Comparison of ENCODE assay signal across 8 cellular contexts in genomic region chr2:240436626-240437180, GRCh38. TPM values are rescaled to one million over a fixed set of nuclear protein-coding genes. Genes with fewer than 3 reads are reported as not detected.
DNase-seq lines count a peak whose midpoint lies in the region; ATAC-seq and TF ChIP-seq lines count a peak whose summit lies in the region.

No MANE protein-coding gene starts in this region.

- H3K27me3 ChIP-seq in mesenchymal stem cell (ENCODE audit: control insufficient read depth in 1 of 2, insufficient read depth in 1 of 2, low read length in 2 of 2) (peaks cover 0 to 4% of the 10 kb centered on the region in 2 experiments), vagina (no peaks in the 10 kb centered on the region)

- no peak overlapping the region for H3K4ac ChIP-seq in mesenchymal stem cell (ENCODE audit: low read depth in 1 of 2, low read length in 2 of 2)

- 13% methylated on average over 35 of the region's 37 CpGs for WGBS in mesenchymal stem cell

- H3K27ac ChIP-seq in coronary artery (peak overlapping the region; percentile 81 to 96), mesenchymal stem cell (ENCODE audit: low read length, poor library complexity, severe bottlenecking) (no peak overlapping the region), vagina (peak overlapping the region; percentile 90)

- H3K4me1 Mint-ChIP-seq in activated naive CD4-positive, alpha-beta T cell treated with anti-CD3 and anti-CD28 coated beads, Interleukin-2, amount 10 ng/mL, durations not matched to agents 7 days and 5 days, result peaks cover 11% of the 10 kb centered on the region

- CTCF ChIA-PET in activated naive CD4-positive, alpha-beta T cell treated with anti-CD3 and anti-CD28 coated beads, Interleukin-2, amount 10 ng/mL, durations not matched to agents 7 days and 5 days (lab: Charles Lee), result interaction anchor here (1.2 to 1.5 kb wide), 2 partner anchors 204 to 208 kb away, joined by 3 to 8 read pairs; no protein-coding TSS in a partner anchor

- peak overlapping the region; percentile 69 for H3K4me3 Mint-ChIP-seq in activated naive CD4-positive, alpha-beta T cell treated with anti-CD3 and anti-CD28 coated beads, Interleukin-2, amount 10 ng/mL, durations not matched to agents 7 days and 5 days

- H3K4me1 ChIP-seq in mesenchymal stem cell (ENCODE audit: control insufficient read depth, insufficient read depth, low read depth, low read length) (peaks cover 37% of the 10 kb centered on the region), vagina (peaks cover 77% of the 10 kb centered on the region)

- no peak overlapping the region for H2BK120ac ChIP-seq in mesenchymal stem cell (ENCODE audit: low read depth, low read length)

- TF ChIP-seq CTCF in coronary artery (IDR thresholded peaks at IDR 0.05) (no peak), vagina (IDR thresholded peaks at IDR 0.05) (no peak)

- peak overlapping the region; percentile 95 for H3K4me3 ChIP-seq in coronary artery
- peak overlapping the region; percentile 70 to 79 for H3K4me3 ChIP-seq in mesenchymal stem cell (ENCODE audit: insufficient read depth in 1 of 2, low read depth in 1 of 2, low read length in 2 of 2)
- H3K4me3 ChIP-seq in vagina, result peak overlapping the region; percentile 66 to 78

- H4K91ac ChIP-seq in mesenchymal stem cell (ENCODE audit: low read length), result no peak overlapping the region

- no peak overlapping the region for H4K8ac ChIP-seq in mesenchymal stem cell (ENCODE audit: low read length)

- intact Hi-C loops in vagina (cut with DNase I), result no loop called here

- no peak overlapping the region for H2BK15ac ChIP-seq in mesenchymal stem cell (ENCODE audit: low read depth, poor library complexity, severe bottlenecking)

- H3K9ac ChIP-seq in mesenchymal stem cell (ENCODE audit: low read length), result peak overlapping the region; percentile 81

- no peak overlapping the region for H2BK12ac ChIP-seq in mesenchymal stem cell (ENCODE audit: low read length in 2 of 2)

- ATAC-seq in GM18519 (IDR thresholded peaks at IDR 0.05; ENCODE audit: low FRiP score, unreplicated experiment), result no peak
- no peak for ATAC-seq in HG03025 (IDR thresholded peaks at IDR 0.05; ENCODE audit: low FRiP score, unreplicated experiment)

- H3K27ac Mint-ChIP-seq in activated naive CD4-positive, alpha-beta T cell treated with anti-CD3 and anti-CD28 coated beads, Interleukin-2, amount 10 ng/mL, durations not matched to agents 7 days and 5 days, result no peak overlapping the region

- no peak for DNase-seq in activated naive CD4-positive, alpha-beta T cell treated with anti-CD3 and anti-CD28 coated beads, Interleukin-2, amount 10 ng/mL, durations not matched to agents 7 days and 5 days
- DNase-seq in activated naive CD4-positive, alpha-beta T cell treated with Interleukin-2 at 50 U/mL for 16 hours, result no peak
- DNase-seq in coronary artery (ENCODE audit: low spot score) (no peak), mesenchymal stem cell (peak; percentile 33), vagina (ENCODE audit: extremely low spot score in 2 of 2) (no peak), NCI-H2196 (lab: John Stamatoyannopoulos, UW; ENCODE audit: unreplicated experiment) (no peak)

- H3K36me3 ChIP-seq in mesenchymal stem cell (ENCODE audit: control insufficient read depth in 1 of 2, insufficient read depth in 2 of 2, low read depth in 1 of 2, low read length in 2 of 2) (peaks cover 0 to 14% of the 10 kb centered on the region in 2 experiments), vagina (no peaks in the 10 kb centered on the region)

- no peak overlapping the region for H3K18ac ChIP-seq in mesenchymal stem cell (ENCODE audit: low read depth in 1 of 2, low read length in 2 of 2)

- peak overlapping the region; percentile 87 for H3K4me2 ChIP-seq in mesenchymal stem cell (ENCODE audit: low read length, poor library complexity, severe bottlenecking)

- no peaks in the 10 kb centered on the region for H3K9me3 Mint-ChIP-seq in activated naive CD4-positive, alpha-beta T cell treated with anti-CD3 and anti-CD28 coated beads, Interleukin-2, amount 10 ng/mL, durations not matched to agents 7 days and 5 days

- H3K27me3 Mint-ChIP-seq in activated naive CD4-positive, alpha-beta T cell treated with anti-CD3 and anti-CD28 coated beads, Interleukin-2, amount 10 ng/mL, durations not matched to agents 7 days and 5 days, result peaks cover 61% of the 10 kb centered on the region

- H3K14ac ChIP-seq in mesenchymal stem cell (ENCODE audit: low read length in 2 of 2), result peak overlapping the region in 1 of 2 experiments; percentile 62

- peaks cover 42% of the 10 kb centered on the region for H3K79me1 ChIP-seq in mesenchymal stem cell (replicated peaks; ENCODE audit: low read length, poor library complexity, severe bottlenecking)

- no peak overlapping the region for H2BK5ac ChIP-seq in mesenchymal stem cell (ENCODE audit: low read depth, low read length, poor library complexity, severe bottlenecking)

- no peaks in the 10 kb centered on the region for H3K9me3 ChIP-seq in mesenchymal stem cell (ENCODE audit: control insufficient read depth, low read length)
- H3K9me3 ChIP-seq in vagina, result no peaks in the 10 kb centered on the region

- H2AFZ ChIP-seq in mesenchymal stem cell (ENCODE audit: low read depth, low read length), result no peak overlapping the region

- H3K36me3 Mint-ChIP-seq in activated naive CD4-positive, alpha-beta T cell treated with anti-CD3 and anti-CD28 coated beads, Interleukin-2, amount 10 ng/mL, durations not matched to agents 7 days and 5 days, result no peaks in the 10 kb centered on the region

- no peak overlapping the region for H2AK5ac ChIP-seq in mesenchymal stem cell (ENCODE audit: low read length, severe bottlenecking)

- TF ChIP-seq POLR2A in vagina (IDR thresholded peaks at IDR 0.05), result no peak

- peak overlapping the region; percentile 63 to 84 for H3K23ac ChIP-seq in mesenchymal stem cell (ENCODE audit: low read length in 2 of 2)

RNA-seq across cellular contexts. Expression of gene GPC1, which starts 1.2 kb away (rescaled TPM):
- 65.7 TPM for polyA plus RNA-seq in mesenchymal stem cell (2013, experiment 1 of 2)
- polyA plus RNA-seq in mesenchymal stem cell (2013, experiment 2 of 2), result 65.6 TPM
- 73.2 TPM for total RNA-seq in vagina
